ENCODE assay signal across 35 cellular contexts in the genomic region with DNA sequence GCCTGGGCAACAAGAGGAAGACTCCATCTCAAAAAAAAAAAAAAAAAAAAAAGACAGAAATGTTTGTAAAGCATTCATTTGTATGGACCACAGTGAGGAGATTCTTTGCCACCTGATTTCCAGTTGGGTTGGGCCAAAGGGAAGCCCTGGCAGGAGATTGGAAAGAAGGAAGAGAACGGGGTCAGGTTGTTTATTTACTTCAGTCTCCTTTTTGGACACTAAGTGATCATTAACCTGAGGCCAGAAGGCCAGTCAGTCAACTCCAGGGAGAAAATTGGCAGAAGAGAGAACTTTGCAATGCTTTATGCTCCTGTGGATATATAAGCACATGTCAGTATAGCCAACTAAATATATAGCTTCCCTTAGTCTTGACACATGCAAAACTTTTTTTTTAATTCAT.
"Had no signal": no experiment of that assay in that cellular context is flagged by ENCODE, and none has a peak within 500 bp of the region (broad histone marks: within the 10 kb centered on the region; RNA-seq: fewer than 3 reads in every experiment).

No MANE protein-coding gene starts in this region.

- H3K4me3 ChIP-seq: coronary artery, dorsolateral prefrontal cortex had no signal

- H3K36me3 ChIP-seq: brain microvascular endothelial cell had no signal

- H3K4me1 Mint-ChIP-seq: activated CD4-positive, alpha-beta T cell treated with anti-CD3 and anti-CD28 coated beads for 36 hours; activated CD4-positive, alpha-beta T cell treated with anti-CD3 and anti-CD28 coated beads, Interleukin-2, amount 10 ng/mL, durations not matched to agents 24 days and 14 days; activated CD8-positive, alpha-beta memory T cell treated with anti-CD3 and anti-CD28 coated beads, Interleukin-2, amount 10 ng/mL, durations not matched to agents 7 days and 5 days; activated naive CD4-positive, alpha-beta T cell treated with anti-CD3 and anti-CD28 coated beads, Interleukin-2, amount 50 U/mL, for 24 hours; activated naive CD8-positive, alpha-beta T cell treated with anti-CD3 and anti-CD28 coated beads, Interleukin-2, amount 10 ng/mL, durations not matched to agents 7 days and 5 days; central memory CD8-positive, alpha-beta T cell; endodermal cell; T-helper 17 cell had no signal

- H3K27ac ChIP-seq: brain microvascular endothelial cell, coronary artery, dorsolateral prefrontal cortex had no signal

- ATAC-seq: activated CD4-positive, alpha-beta T cell treated with anti-CD3 and anti-CD28 coated beads for 36 hours; activated CD8-positive, alpha-beta memory T cell treated with anti-CD3 and anti-CD28 coated beads, Interleukin-2, amount 10 ng/mL, durations not matched to agents 7 days and 5 days; activated CD8-positive, alpha-beta T cell treated with anti-CD3 and anti-CD28 coated beads, Interleukin-2, amount 10 ng/mL, durations not matched to agents 7 days and 5 days; esophagus mucosa; T-helper 17 cell had no signal

- H3K27me3 ChIP-seq: brain microvascular endothelial cell had no signal

- DNase-seq: activated CD4-positive, alpha-beta memory T cell treated with anti-CD3 and anti-CD28 coated beads for 36 hours; activated CD4-positive, alpha-beta T cell treated with anti-CD3 and anti-CD28 coated beads for 36 hours; activated CD4-positive, alpha-beta T cell treated with anti-CD3 and anti-CD28 coated beads, Interleukin-2, amount 10 ng/mL, durations not matched to agents 24 days and 14 days; activated CD4-positive, CD25-positive, alpha-beta regulatory T cell; activated CD4-positive, CD25-positive, alpha-beta regulatory T cell treated with anti-CD3 and anti-CD28 coated beads, Interleukin-2, amount 50 U/mL, for 72 hours; activated CD8-positive, alpha-beta memory T cell treated with anti-CD3 and anti-CD28 coated beads, Interleukin-2, amount 10 ng/mL, durations not matched to agents 7 days and 5 days; activated CD8-positive, alpha-beta memory T cell treated with anti-CD3 and anti-CD28 coated beads, Interleukin-2, amount 50 U/mL, for 4 hours; activated CD8-positive, alpha-beta T cell treated with anti-CD3 and anti-CD28 coated beads, Interleukin-2, amount 10 ng/mL, durations not matched to agents 7 days and 5 days; activated effector memory CD4-positive, alpha-beta T cell treated with anti-CD3 and anti-CD28 coated beads, Interleukin-2, amount 50 U/mL, for 16 hours; activated naive CD4-positive, alpha-beta T cell treated with anti-CD3 and anti-CD28 coated beads for 36 hours; activated naive CD8-positive, alpha-beta T cell treated with anti-CD3 and anti-CD28 coated beads, Interleukin-2, amount 10 ng/mL, durations not matched to agents 7 days and 5 days; activated T-cell treated with anti-CD3 and anti-CD28 coated beads, Interleukin-2, amount 50 U/mL, for 1 hour; activated T-cell treated with anti-CD3 and anti-CD28 coated beads, Interleukin-2, amount 50 U/mL, for 48 hours; amniotic stem cell; anterior cingulate cortex; brain microvascular endothelial cell; dorsolateral prefrontal cortex; effector memory CD4-positive, alpha-beta T cell; endodermal cell; foreskin fibroblast; head of caudate nucleus; T-helper 1 cell; T-helper 17 cell; T1000 had no signal

- FAIRE-seq: astrocyte, bronchial epithelial cell, frontal cortex had no signal

- H3K27me3 Mint-ChIP-seq: dendritic cell treated with granulocyte-macrophage colony-stimulating factor and Interleukin-4, amounts not matched to agents 40 ng/mL and 50 ng/mL, for 4 days had no signal

- H3K9me3 Mint-ChIP-seq: activated CD4-positive, alpha-beta memory T cell treated with anti-CD3 and anti-CD28 coated beads for 36 hours; activated CD4-positive, alpha-beta T cell treated with anti-CD3 and anti-CD28 coated beads, Interleukin-2, amount 10 ng/mL, durations not matched to agents 24 days and 14 days; activated naive CD4-positive, alpha-beta T cell treated with anti-CD3 and anti-CD28 coated beads for 36 hours; activated naive CD4-positive, alpha-beta T cell treated with anti-CD3 and anti-CD28 coated beads, Interleukin-2, amount 50 U/mL, for 24 hours; activated naive CD8-positive, alpha-beta T cell treated with anti-CD3 and anti-CD28 coated beads, Interleukin-2, amount 10 ng/mL, durations not matched to agents 7 days and 5 days; activated T-helper 1 cell treated with anti-CD3 and anti-CD28 coated beads, Interleukin-12 subunit alpha, Interleukin-12 subunit beta, Interleukin-2, Interleukin-4 antibody, amounts not matched to agents 30 ng/mL and 10 ng/mL and 1 ng/mL, durations not matched to agents 14 hours and 24 hours and 36 hours; activated T-helper 2 cell treated with anti-CD3 and anti-CD28 coated beads, Interferon-gamma antibody, Interleukin-2, Interleukin-4, amounts not matched to agents 10 μg/mL and 5 μg/mL and 100 μg/mL, durations not matched to agents 14 hours and 24 hours and 36 hours; central memory CD8-positive, alpha-beta T cell; dendritic cell treated with granulocyte-macrophage colony-stimulating factor and Interleukin-4, amounts not matched to agents 40 ng/mL and 50 ng/mL, for 4 days; endodermal cell; T-helper 2 cell treated with Interferon-gamma antibody and Interleukin-4, amounts not matched to agents 5 μg/mL and 100 μg/mL, for 36 hours had no signal

- H3K27ac Mint-ChIP-seq: activated CD4-positive, alpha-beta memory T cell treated with anti-CD3 and anti-CD28 coated beads for 36 hours; activated CD4-positive, alpha-beta T cell treated with anti-CD3 and anti-CD28 coated beads for 36 hours; activated CD4-positive, alpha-beta T cell treated with anti-CD3 and anti-CD28 coated beads, Interleukin-2, amount 10 ng/mL, durations not matched to agents 24 days and 14 days; activated CD8-positive, alpha-beta memory T cell treated with anti-CD3 and anti-CD28 coated beads, Interleukin-2, amount 10 ng/mL, durations not matched to agents 7 days and 5 days; activated CD8-positive, alpha-beta T cell treated with anti-CD3 and anti-CD28 coated beads, Interleukin-2, amount 10 ng/mL, durations not matched to agents 7 days and 5 days; activated naive CD4-positive, alpha-beta T cell treated with anti-CD3 and anti-CD28 coated beads for 36 hours; activated naive CD4-positive, alpha-beta T cell treated with anti-CD3 and anti-CD28 coated beads, Interleukin-2, amount 50 U/mL, for 24 hours; activated naive CD8-positive, alpha-beta T cell treated with anti-CD3 and anti-CD28 coated beads, Interleukin-2, amount 10 ng/mL, durations not matched to agents 7 days and 5 days; activated T-helper 1 cell treated with anti-CD3 and anti-CD28 coated beads, Interleukin-12 subunit alpha, Interleukin-12 subunit beta, Interleukin-2, Interleukin-4 antibody, amounts not matched to agents 30 ng/mL and 10 ng/mL and 1 ng/mL, durations not matched to agents 14 hours and 24 hours and 36 hours; activated T-helper 2 cell treated with anti-CD3 and anti-CD28 coated beads, Interferon-gamma antibody, Interleukin-2, Interleukin-4, amounts not matched to agents 10 μg/mL and 5 μg/mL and 100 μg/mL, durations not matched to agents 14 hours and 24 hours and 36 hours; dendritic cell treated with granulocyte-macrophage colony-stimulating factor and Interleukin-4, amounts not matched to agents 40 ng/mL and 50 ng/mL, for 4 days; endodermal cell; T-helper 17 cell; T-helper 2 cell treated with Interferon-gamma antibody and Interleukin-4, amounts not matched to agents 5 μg/mL and 100 μg/mL, for 36 hours had no signal

- H3K4me3 Mint-ChIP-seq: activated CD4-positive, alpha-beta memory T cell treated with anti-CD3 and anti-CD28 coated beads for 36 hours; activated CD4-positive, alpha-beta T cell treated with anti-CD3 and anti-CD28 coated beads for 36 hours; activated CD4-positive, alpha-beta T cell treated with anti-CD3 and anti-CD28 coated beads, Interleukin-2, amount 10 ng/mL, durations not matched to agents 24 days and 14 days; activated CD8-positive, alpha-beta memory T cell treated with anti-CD3 and anti-CD28 coated beads, Interleukin-2, amount 10 ng/mL, durations not matched to agents 7 days and 5 days; activated CD8-positive, alpha-beta T cell treated with anti-CD3 and anti-CD28 coated beads, Interleukin-2, amount 10 ng/mL, durations not matched to agents 7 days and 5 days; activated naive CD4-positive, alpha-beta T cell treated with anti-CD3 and anti-CD28 coated beads for 36 hours; activated naive CD4-positive, alpha-beta T cell treated with anti-CD3 and anti-CD28 coated beads, Interleukin-2, amount 50 U/mL, for 24 hours; activated naive CD8-positive, alpha-beta T cell treated with anti-CD3 and anti-CD28 coated beads, Interleukin-2, amount 10 ng/mL, durations not matched to agents 7 days and 5 days; activated T-helper 1 cell treated with anti-CD3 and anti-CD28 coated beads, Interleukin-12 subunit alpha, Interleukin-12 subunit beta, Interleukin-2, Interleukin-4 antibody, amounts not matched to agents 30 ng/mL and 10 ng/mL and 1 ng/mL, durations not matched to agents 14 hours and 24 hours and 36 hours; central memory CD8-positive, alpha-beta T cell; dendritic cell treated with granulocyte-macrophage colony-stimulating factor and Interleukin-4, amounts not matched to agents 40 ng/mL and 50 ng/mL, for 4 days; endodermal cell; T-helper 17 cell; T-helper 2 cell treated with Interferon-gamma antibody and Interleukin-4, amounts not matched to agents 5 μg/mL and 100 μg/mL, for 36 hours had no signal

- H3K36me3 Mint-ChIP-seq: activated CD4-positive, alpha-beta memory T cell treated with anti-CD3 and anti-CD28 coated beads for 36 hours; activated CD8-positive, alpha-beta memory T cell treated with anti-CD3 and anti-CD28 coated beads, Interleukin-2, amount 10 ng/mL, durations not matched to agents 7 days and 5 days; activated naive CD4-positive, alpha-beta T cell treated with anti-CD3 and anti-CD28 coated beads, Interleukin-2, amount 50 U/mL, for 24 hours; activated naive CD8-positive, alpha-beta T cell treated with anti-CD3 and anti-CD28 coated beads, Interleukin-2, amount 10 ng/mL, durations not matched to agents 7 days and 5 days had no signal
